In genomic region chr12:39638840-39639239, GRCh38 we compare ENCODE assay signal across 22 cellular contexts. TPM values are rescaled to one million over a fixed set of nuclear protein-coding genes. Genes with fewer than 3 reads are reported as not detected.
DNase-seq lines count a peak whose midpoint lies in the region; ATAC-seq, FAIRE-seq and TF ChIP-seq lines count a peak whose summit lies in the region.
"Had no signal": no experiment of that assay in that cellular context is flagged by ENCODE, and none has a peak within 500 bp of the region (broad histone marks: within the 10 kb centered on the region; RNA-seq: fewer than 3 reads in every experiment).

No MANE protein-coding gene starts in this region.

- DNase-seq in HepG2 (ENCODE audit: low spot score) (no peak), right lobe of liver (no peak), H1 (ENCODE audit: low read depth in 1 of 2, low spot score in 2 of 2) (no peak), NCI-H2196 (lab: John Stamatoyannopoulos, UW; ENCODE audit: unreplicated experiment) (no peak), spleen (no peak)
- DNase-seq: AML-193; Caco-2; Calu3; CD4-positive, alpha-beta T cell; CD8-positive, alpha-beta T cell; DMS79 treated with DMSO at 0.1 percent for 48 hours; GF-D8 had no signal

- no peak overlapping the region for H2AK5ac ChIP-seq in H1 (ENCODE audit: low read depth, low read length)

- H3K4me1 ChIP-seq in HepG2 (ENCODE audit: insufficient read depth, low read length) (no peaks in the 10 kb centered on the region), right lobe of liver (no peaks in the 10 kb centered on the region), H1 (replicated peaks in 1 of 4; ENCODE audit: control insufficient read depth in 3 of 4, insufficient read depth in 4 of 4, low read length in 3 of 4) (no peaks in the 10 kb centered on the region), spleen (no peaks in the 10 kb centered on the region)
- H3K4me1 ChIP-seq: BLaER1 treated with 17β-estradiol and CSF1 and Interleukin-3, amounts not matched to agents 10 nM and 100 nM; Caco-2 had no signal

- H3K4me2 ChIP-seq in HepG2 (ENCODE audit: low read depth, low read length) (no peak overlapping the region), H1 (ENCODE audit: insufficient read depth in 1 of 2, low read depth in 2 of 2, low read length in 2 of 2) (no peak overlapping the region)
- H3K4me2 ChIP-seq: BLaER1 treated with 17β-estradiol and CSF1 and Interleukin-3, amounts not matched to agents 10 nM and 100 nM had no signal

- H3K4me3 ChIP-seq in HepG2 (replicated peaks in 1 of 3; ENCODE audit: insufficient read depth in 1 of 3, low read depth in 2 of 3, low read length in 3 of 3) (no peak overlapping the region), right lobe of liver (no peak overlapping the region), H1 (ENCODE audit: extremely low read depth in 1 of 4, insufficient read depth in 2 of 4, low read depth in 3 of 4, low read length in 4 of 4) (no peak overlapping the region), spleen (no peak overlapping the region)
- H3K4me3 ChIP-seq: BLaER1 treated with 17β-estradiol and CSF1 and Interleukin-3, amounts not matched to agents 10 nM and 100 nM had no signal

- no peak for TF ChIP-seq RAD21 in HepG2 (CRISPR knock-in tag; IDR thresholded peaks at IDR 0.05)
- TF ChIP-seq RAD21 in Ishikawa (IDR thresholded peaks at IDR 0.05; ENCODE audit: low read depth), result no peak
- TF ChIP-seq RAD21 in H1 (IDR thresholded peaks at IDR 0.05 in 1 of 2, conservative IDR thresholded peaks at IDR 0.05 in 1 of 2; ENCODE audit: low read depth in 2 of 2, low read length in 2 of 2), result no peak

- no peak overlapping the region for H3K18ac ChIP-seq in H1 (ENCODE audit: extremely low read depth, low read length)

- in situ Hi-C loops in HepG2 (cut with HindIII; ENCODE audit: extremely low pct_ligation_motif_present, low pct_unique_long_range_greater_than_20kb), result no loop called here

- H2BK15ac ChIP-seq in H1 (ENCODE audit: low read length), result no peak overlapping the region

- H2BK12ac ChIP-seq in H1 (ENCODE audit: low read depth, low read length), result no peak overlapping the region

- H3K9ac ChIP-seq in HepG2 (ENCODE audit: insufficient read depth, low read depth, low read length) (no peak overlapping the region), H1 (replicated peaks in 1 of 4; ENCODE audit: extremely low read depth in 1 of 4, low read depth in 3 of 4, low read length in 3 of 4) (no peak overlapping the region)
- H3K9ac ChIP-seq: BLaER1 treated with 17β-estradiol and CSF1 and Interleukin-3, amounts not matched to agents 10 nM and 100 nM had no signal

- H3K79me2 ChIP-seq in HepG2 (ENCODE audit: insufficient read depth, low read length) (no peaks in the 10 kb centered on the region), H1 (ENCODE audit: control insufficient read depth in 1 of 2, insufficient read depth in 2 of 2, low read length in 2 of 2) (no peaks in the 10 kb centered on the region)

- H4K5ac ChIP-seq in H1 (ENCODE audit: insufficient read length, low read depth, low read length), result no peak overlapping the region

- no peak overlapping the region for H3K4ac ChIP-seq in H1 (replicated peaks; ENCODE audit: insufficient read length, low read depth, low read length)

- TF ChIP-seq POLR2A in HepG2 (IDR thresholded peaks at IDR 0.05; ENCODE audit: insufficient read depth in 1 of 2, low read depth in 2 of 2, low read length in 2 of 2), result no peak
- no peak for TF ChIP-seq POLR2A in right lobe of liver (IDR thresholded peaks at IDR 0.05)
- no peak for TF ChIP-seq POLR2A in H1 (IDR thresholded peaks at IDR 0.05; ENCODE audit: control extremely low read depth in 1 of 2, low read depth in 2 of 2, low read length in 2 of 2)
- no peak for TF ChIP-seq POLR2A in spleen (IDR thresholded peaks at IDR 0.05)

- no peak for FAIRE-seq in HepG2 (lab: Jason Lieb, UNC)
- FAIRE-seq in H1 (lab: Jason Lieb, UNC), result no peak
- FAIRE-seq: D721Med, G401.6, GM12891, GM19239 had no signal

- H3K27me3 ChIP-seq in HepG2 (ENCODE audit: control insufficient read depth in 1 of 2, insufficient read depth in 2 of 2, low read length in 2 of 2), result no peaks in the 10 kb centered on the region
- H3K27me3 ChIP-seq in right lobe of liver, result no peaks in the 10 kb centered on the region
- no peaks in the 10 kb centered on the region for H3K27me3 ChIP-seq in H1 (replicated peaks in 1 of 4; ENCODE audit: control insufficient read depth in 3 of 4, extremely low read depth in 1 of 4, insufficient read depth in 3 of 4, low read length in 3 of 4)
- H3K27me3 ChIP-seq in spleen (replicated peaks in 1 of 7), result no peaks in the 10 kb centered on the region
- H3K27me3 ChIP-seq: BLaER1 treated with 17β-estradiol and CSF1 and Interleukin-3, amounts not matched to agents 10 nM and 100 nM had no signal

- TF ChIP-seq CTCF in HepG2 (CRISPR knock-in tag; IDR thresholded peaks at IDR 0.05) (no peak), right lobe of liver (IDR thresholded peaks at IDR 0.05) (no peak), H1 (IDR thresholded peaks at IDR 0.05; ENCODE audit: control extremely low read depth in 1 of 3, insufficient read depth in 1 of 3, low read depth in 1 of 3, low read length in 3 of 3) (no peak), spleen (IDR thresholded peaks at IDR 0.05 in 8 of 11, conservative IDR thresholded peaks at IDR 0.05 in 3 of 11) (no peak)

- H4K8ac ChIP-seq in H1 (ENCODE audit: extremely low read depth, insufficient read depth, low read length), result no peak overlapping the region

- H3K9me3 ChIP-seq in HepG2 (ENCODE audit: low read length) (no peaks in the 10 kb centered on the region), right lobe of liver (no peaks in the 10 kb centered on the region), H1 (ENCODE audit: insufficient read depth in 2 of 2, low read depth in 1 of 2, low read length in 1 of 2) (no peaks in the 10 kb centered on the region), spleen (no peaks in the 10 kb centered on the region)
- H3K9me3 ChIP-seq: BLaER1 treated with 17β-estradiol and CSF1 and Interleukin-3, amounts not matched to agents 10 nM and 100 nM; Caco-2 had no signal

- H2BK20ac ChIP-seq in H1 (ENCODE audit: low read length), result no peak overlapping the region

- H3K23ac ChIP-seq in H1 (ENCODE audit: insufficient read length), result no peak overlapping the region

- intact Hi-C loops in HepG2 (cut with micrococcal nuclease; ENCODE audit: unreplicated experiment), result no loop called here
- intact Hi-C loops in right lobe of liver (cut with DNase I), result no loop called here
- intact Hi-C loops in spleen (cut with DNase I; ENCODE audit: low total_unique reads), result no loop called here

- H3K14ac ChIP-seq in H1 (ENCODE audit: insufficient read length), result no peak overlapping the region

- ATAC-seq in HepG2, result no peak
- no peak for ATAC-seq in right lobe of liver
- ATAC-seq: CD8-positive, alpha-beta T cell had no signal

- H3K23me2 ChIP-seq in H1 (ENCODE audit: low read depth, low read length), result no peaks in the 10 kb centered on the region

- H4K20me1 ChIP-seq in HepG2 (ENCODE audit: insufficient read depth, low read length) (no peaks in the 10 kb centered on the region), H1 (replicated peaks in 1 of 2; ENCODE audit: control insufficient read depth in 1 of 2, insufficient read depth in 2 of 2, low read length in 2 of 2) (no peaks in the 10 kb centered on the region)
- H4K20me1 ChIP-seq: BLaER1 treated with 17β-estradiol and CSF1 and Interleukin-3, amounts not matched to agents 10 nM and 100 nM had no signal

- no peaks in the 10 kb centered on the region for H3K79me1 ChIP-seq in H1 (ENCODE audit: low read depth, low read length)

- H3K27ac ChIP-seq in HepG2 (ENCODE audit: extremely low read length, insufficient read depth, low read length) (no peak overlapping the region), right lobe of liver (no peak overlapping the region), H1 (ENCODE audit: low read depth, low read length) (no peak overlapping the region), spleen (no peak overlapping the region)
- H3K27ac ChIP-seq: 22Rv1; BLaER1 treated with 17β-estradiol and CSF1 and Interleukin-3, amounts not matched to agents 10 nM and 100 nM; C4-2B had no signal

- no peak overlapping the region for H3K56ac ChIP-seq in H1 (replicated peaks; ENCODE audit: insufficient read length, low read depth, low read length)

- BruUV-seq in HepG2 (replicated peaks; lab: Mats Ljungman, UMichigan), result no TSS peak

- CTCF ChIA-PET in HepG2 (lab: Yijun Ruan, JAX; ENCODE audit: low intra/inter-chr PET ratio, low total read pairs), result no interaction called here
- CTCF ChIA-PET in H1 (lab: Charles Lee; ENCODE audit: partially characterized antibody), result no interaction called here

- H3K36me3 ChIP-seq in HepG2 (replicated peaks in 1 of 2; ENCODE audit: control insufficient read depth in 1 of 2, insufficient read depth in 2 of 2, low read length in 2 of 2) (no peaks in the 10 kb centered on the region), right lobe of liver (no peaks in the 10 kb centered on the region), H1 (ENCODE audit: control insufficient read depth in 2 of 4, insufficient read depth in 4 of 4, low read length in 3 of 4) (no peaks in the 10 kb centered on the region), spleen (no peaks in the 10 kb centered on the region)
- H3K36me3 ChIP-seq: BLaER1 treated with 17β-estradiol and CSF1 and Interleukin-3, amounts not matched to agents 10 nM and 100 nM had no signal

- TF ChIP-seq EP300 in HepG2 (IDR thresholded peaks at IDR 0.05; ENCODE audit: low read depth in 2 of 2, low read length in 2 of 2) (no peak), HepG2 (CRISPR knock-in tag; IDR thresholded peaks at IDR 0.05; ENCODE audit: borderline replicate concordance) (no peak), Ishikawa (IDR thresholded peaks at IDR 0.05; ENCODE audit: borderline replicate concordance) (no peak), H1 (IDR thresholded peaks at IDR 0.05; ENCODE audit: borderline replicate concordance in 1 of 2, low read depth in 2 of 2, low read length in 2 of 2) (no peak)

- WGBS in HepG2 (ENCODE audit: low lambda C conversion rate), result 4% methylated on average over 2 of the region's 2 CpGs
- WGBS in right lobe of liver (ENCODE audit: insufficient coverage, low coverage, low lambda C conversion rate, missing lambda C conversion rate), result 94% methylated on average over 2 of the region's 2 CpGs
- WGBS in H1 (ENCODE audit: extremely low coverage in 1 of 2, insufficient coverage in 1 of 2, insufficient read length in 1 of 2, insufficient replicate concordance in 2 of 2, low coverage in 1 of 2, low lambda C conversion rate in 2 of 2, missing lambda C conversion rate in 1 of 2), 2 experiments, result 84% methylated on average over 2 of the region's 2 CpGs; no CpG with 5 or more reads in 1 of the 2 experiments
- WGBS in spleen, 5 donors, result 80 to 86% (median 83%) methylated on average over 2 of the region's 2 CpGs

- no peak overlapping the region for H2BK120ac ChIP-seq in H1 (replicated peaks; ENCODE audit: low read depth, low read length)

- no peak overlapping the region for H2BK5ac ChIP-seq in H1 (ENCODE audit: low read depth, low read length)

- H2AFZ ChIP-seq in HepG2 (ENCODE audit: low read length), result no peak overlapping the region
- no peak overlapping the region for H2AFZ ChIP-seq in H1 (ENCODE audit: low read length)

- POLR2A ChIA-PET in HepG2 (lab: Yijun Ruan, JAX), result no interaction called here
- POLR2A ChIA-PET in H1 (lab: Charles Lee; ENCODE audit: partially characterized antibody), result no interaction called here

- no peak overlapping the region for H4K91ac ChIP-seq in H1 (replicated peaks; ENCODE audit: insufficient read length, low read length)

RNA-seq across cellular contexts. Expression of gene ABCD2, which starts 19.2 kb away (rescaled TPM):
- total RNA-seq in HepG2 (2016; rRNA removed; fragmentation: Illumina TruSeq; extraction: Trizol) (not detected in 2 replicates), right lobe of liver (under 1 TPM in 4 of 6 experiments, not detected in 2; 0.05 to 0.25 (median 0.09) TPM), spleen (1 to 10 TPM; 1.7 to 3.4 (median 2.6) TPM)
- total RNA-seq in HepG2 (2016; cell fraction: cytosol; rRNA removed; fragmentation: Illumina TruSeq; extraction: Trizol; ENCODE audit: low read depth), result not detected in 2 replicates
- total RNA-seq in HepG2 (2016; cell fraction: insoluble cytoplasmic fraction; rRNA removed; fragmentation: Illumina TruSeq; extraction: Trizol), result not detected in 2 replicates
- total RNA-seq in HepG2 (2016; cell fraction: membrane; rRNA removed; fragmentation: Illumina TruSeq; extraction: Trizol), result not detected in 2 replicates
- not detected in 2 replicates for total RNA-seq in HepG2 (2016; cell fraction: nucleus; rRNA removed; fragmentation: Illumina TruSeq; extraction: Trizol)
- polyA plus RNA-seq in HepG2 (2011; rRNA removed) (not detected in 2 replicates), H1 (2011; rRNA removed) (not detected in 2 replicates), spleen (under 1 TPM; 0.38 to 0.44 (median 0.41) TPM)
- not detected in 2 replicates for polyA plus RNA-seq in HepG2 (2011; cell fraction: cytosol; rRNA removed)
- polyA plus RNA-seq in HepG2 (2011; cell fraction: nucleus; rRNA removed), result not detected in 2 replicates
- not detected in 2 replicates for polyA plus RNA-seq in HepG2 (2012)
- polyA plus RNA-seq in HepG2 (2016; cell fraction: cytosol; fragmentation: Illumina TruSeq; extraction: Trizol; ENCODE audit: low read depth), result not detected in 2 replicates
- not detected in 2 replicates for polyA plus RNA-seq in HepG2 (2016; cell fraction: insoluble cytoplasmic fraction; fragmentation: Illumina TruSeq; extraction: Trizol; ENCODE audit: low read depth)
- polyA plus RNA-seq in HepG2 (2016; cell fraction: membrane; fragmentation: Illumina TruSeq; extraction: Trizol; ENCODE audit: low read depth), result not detected in 2 replicates
- not detected in 2 replicates for polyA plus RNA-seq in HepG2 (2016; cell fraction: nucleus; fragmentation: Illumina TruSeq; extraction: Trizol; ENCODE audit: insufficient read depth, low read depth)
- not detected in 2 replicates for polyA minus RNA-seq in HepG2 (2011; rRNA and poly(A)+ RNA removed; ENCODE audit: low replicate concordance)
- polyA minus RNA-seq in HepG2 (2011; cell fraction: cytosol; rRNA and poly(A)+ RNA removed), result not detected in 2 replicates
- not detected in 2 replicates for polyA minus RNA-seq in HepG2 (2011; cell fraction: nucleus; rRNA and poly(A)+ RNA removed)
- total RNA-seq in H1 (2021; fragmentation: NEBNext Ultra II Directional; extraction: Animal tissue kit (Norgen Biotek cat#: 25700)), result 0.06 TPM in 1 of 2 replicates, not detected in the other
- not detected for polyA plus RNA-seq in H1 (2011; cell fraction: cytosol; rRNA removed)
- polyA plus RNA-seq in H1 (2011; cell fraction: nucleus; rRNA removed), result not detected
- polyA plus RNA-seq in H1 (2012, experiment 1 of 2), result not detected in 4 replicates
- not detected for polyA plus RNA-seq in H1 (2012, experiment 2 of 2)
- polyA plus RNA-seq in H1 (2013, experiment 1 of 2), result 0.02 TPM
- 0.02 TPM for polyA plus RNA-seq in H1 (2013, experiment 2 of 2)
- polyA minus RNA-seq in H1 (2011; rRNA and poly(A)+ RNA removed), result not detected in 2 replicates
- not detected for polyA minus RNA-seq in H1 (2011; cell fraction: cytosol; rRNA and poly(A)+ RNA removed)
- not detected for polyA minus RNA-seq in H1 (2011; cell fraction: nucleus; rRNA and poly(A)+ RNA removed)
- total RNA-seq: A172, Caco-2, Calu3 had no signal
- polyA plus RNA-seq: BJ had no signal

Comparison
In these comparisons a context has a peak if more than half of its experiments do, and no peak if none do; other contexts are left out.
1. Of the 41 proteins assayed by ChIP-seq in both HepG2 and H1: peak only in HepG2: none; only in H1: none; in both: CEBPB; in neither: 40.